8 cellular contexts compared by ENCODE assay signal in the genomic region with DNA sequence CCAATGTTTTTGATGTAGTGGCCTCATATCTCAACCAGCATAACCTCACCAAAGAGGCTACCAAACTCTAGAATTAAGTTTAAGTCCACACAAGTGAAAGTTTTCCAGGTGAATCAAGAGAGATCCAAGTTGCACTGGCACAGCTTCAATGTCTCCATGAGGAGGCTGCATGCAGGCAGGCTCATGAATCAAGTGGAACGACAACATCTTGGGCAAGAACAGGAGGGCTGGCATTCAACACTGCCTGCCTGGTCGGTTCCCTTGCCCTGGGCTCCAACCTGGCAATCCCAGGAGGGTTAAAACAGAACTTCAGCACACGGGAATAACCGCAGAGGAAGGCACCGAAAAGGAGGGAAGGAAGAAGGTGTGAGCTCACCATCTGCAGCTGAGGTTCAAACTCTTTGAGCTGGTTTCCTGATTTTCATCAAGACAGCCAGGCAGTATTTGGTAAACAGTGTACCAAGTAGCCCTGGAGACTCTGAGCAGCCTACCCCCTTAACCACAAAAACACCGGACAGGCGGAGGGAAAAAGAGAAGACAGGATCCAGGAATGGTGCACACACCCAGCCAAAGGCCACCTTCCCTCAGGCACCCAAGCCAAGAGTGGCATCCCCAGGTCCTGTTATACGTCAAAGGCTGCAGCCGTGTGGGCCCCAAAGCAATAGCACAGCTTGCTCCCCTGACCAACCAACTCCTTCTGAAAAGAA. TPM values are rescaled to one million over a fixed set of nuclear protein-coding genes. Genes with fewer than 3 reads are reported as not detected.
DNase-seq lines count a peak whose midpoint lies in the region; ATAC-seq and TF ChIP-seq lines count a peak whose summit lies in the region.

No MANE protein-coding gene starts in this region.

- H3K4me3 ChIP-seq in HUES6 (ENCODE audit: low read depth, low read length) (peak overlapping the region; percentile 92), mucosa of stomach (ENCODE audit: low read length) (peak overlapping the region; percentile 3)

- peak overlapping the region; percentile 92 for H3K27ac Mint-ChIP-seq in MCF 10A (ENCODE audit: low read depth, unreplicated experiment)

- peaks cover 20% of the 10 kb centered on the region for H3K4me1 Mint-ChIP-seq in MCF 10A (ENCODE audit: insufficient read depth, unreplicated experiment)

- H3K27me3 ChIP-seq in HUES6 (ENCODE audit: control insufficient read depth, insufficient read depth, low read length) = peaks cover 5% of the 10 kb centered on the region; the same call in 1 of the 2 replicates
- no peaks in the 10 kb centered on the region for H3K27me3 ChIP-seq in mucosa of stomach (ENCODE audit: control insufficient read depth, insufficient read depth, low read length)

- H3K27ac ChIP-seq in HUES6 (ENCODE audit: low read depth, low read length) = no peak overlapping the region

- H3K9ac ChIP-seq in HUES6 (ENCODE audit: low read length) (peak overlapping the region; percentile 84), mucosa of stomach (ENCODE audit: low read length) (peak overlapping the region; percentile 76)

- H3K9me3 Mint-ChIP-seq in MCF 10A (ENCODE audit: unreplicated experiment) = no peaks in the 10 kb centered on the region

- H3K9me3 ChIP-seq in HUES6 (ENCODE audit: control insufficient read depth, insufficient read depth, low read depth, low read length) = no peaks in the 10 kb centered on the region
- H3K9me3 ChIP-seq in mucosa of stomach (ENCODE audit: control insufficient read depth, low read length) = no peaks in the 10 kb centered on the region

- CTCF ChIA-PET in MCF 10A (lab: Yijun Ruan, JAX) = interaction anchor here (0.6 to 1.6 kb wide), 7 partner anchors 10 to 286 kb away, joined by 3 to 5 read pairs (median 3); no protein-coding TSS in a partner anchor

- no peak for TF ChIP-seq CTCF in MCF 10A (IDR thresholded peaks at IDR 0.05; ENCODE audit: unreplicated experiment)

- H3K4me1 ChIP-seq in HUES6 (ENCODE audit: control insufficient read depth, insufficient read depth, low read length) (peaks cover 22% of the 10 kb centered on the region), mucosa of stomach (ENCODE audit: control insufficient read depth, insufficient read depth, low read length) (peaks cover 46% of the 10 kb centered on the region)

- H3K4me3 Mint-ChIP-seq in MCF 10A (ENCODE audit: unreplicated experiment) = peak overlapping the region; percentile 93

- TSS peak; percentile 32 for BruUV-seq in MCF 10A (replicated peaks; lab: Mats Ljungman, UMichigan)

- ATAC-seq in GM19328 (IDR thresholded peaks at IDR 0.05; ENCODE audit: unreplicated experiment) = no peak

- H3K27me3 Mint-ChIP-seq in MCF 10A (ENCODE audit: insufficient read depth, unreplicated experiment) = no peaks in the 10 kb centered on the region

- no peaks in the 10 kb centered on the region for H3K36me3 Mint-ChIP-seq in MCF 10A (ENCODE audit: insufficient read depth, unreplicated experiment)

- POLR2A ChIA-PET in MCF 10A (lab: Yijun Ruan, JAX) = interaction anchor here (0.6 to 4.8 kb wide), 15 partner anchors 11 to 398 kb away, joined by 3 to 85 read pairs (median 3); partner anchors contain the start of gene MCAT

- intact Hi-C loops in MCF 10A (cut with micrococcal nuclease) = loop anchor here (2.0 kb wide), 1 partner anchor 19 kb away; no protein-coding TSS in a partner anchor

- H3K36me3 ChIP-seq in HUES6 (ENCODE audit: control insufficient read depth, insufficient read depth, low read length) (no peaks in the 10 kb centered on the region), mucosa of stomach (ENCODE audit: control insufficient read depth, insufficient read depth, low read length) (no peaks in the 10 kb centered on the region)

- DNase-seq in AG20443 (ENCODE audit: low spot score) = peak; percentile 25
- DNase-seq in MCF 10A (ENCODE audit: unreplicated experiment) = no peak
- no peak for DNase-seq in NCI-H1105 treated with DMSO at 0.1 percent for 48 hours (lab: John Stamatoyannopoulos, UW)
- no peak for DNase-seq in ecto neural progenitor cell (ENCODE audit: low spot score)
- no peak for DNase-seq in GDM1 (lab: John Stamatoyannopoulos, UW)

RNA-seq across cellular contexts. Expression of gene PACSIN2, which starts 1.4 kb away (rescaled TPM):
- 66.5 and 67.3 TPM in 2 replicates for total RNA-seq in MCF 10A (2022)
